30 cellular contexts compared by ENCODE assay signal in the genomic region with DNA sequence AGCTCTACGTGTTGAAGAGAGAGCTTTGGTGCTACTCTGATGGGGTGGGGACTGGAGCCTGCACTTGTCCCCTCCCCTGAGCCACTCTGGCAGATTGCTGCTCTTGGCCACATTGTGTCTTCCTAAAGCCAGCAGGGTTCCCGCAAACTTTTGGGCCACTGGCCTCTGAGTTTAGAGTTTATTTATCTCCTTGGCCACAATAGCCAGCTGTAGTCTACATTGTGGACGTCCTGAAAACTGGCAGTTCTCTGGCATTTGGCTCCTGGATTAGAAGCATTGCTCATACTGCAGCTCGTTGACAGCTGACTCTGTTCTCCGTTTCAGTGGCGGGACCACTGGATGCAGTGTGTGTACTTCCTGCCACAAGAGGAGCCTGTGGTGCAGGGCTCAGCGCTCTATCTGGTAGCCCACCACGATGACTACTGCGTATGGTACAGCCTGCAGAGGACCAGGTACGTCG. TPM values are rescaled to one million over a fixed set of nuclear protein-coding genes. Genes with fewer than 3 reads are reported as not detected.
DNase-seq lines count a peak whose midpoint lies in the region; ATAC-seq, FAIRE-seq and TF ChIP-seq lines count a peak whose summit lies in the region.
"Had no signal": no experiment of that assay in that cellular context is flagged by ENCODE, and none has a peak within 500 bp of the region (broad histone marks: within the 10 kb centered on the region; RNA-seq: fewer than 3 reads in every experiment).

No MANE protein-coding gene starts in this region.

- TF ChIP-seq CTCF in DND-41 (IDR thresholded peaks at IDR 0.05; ENCODE audit: borderline replicate concordance, extremely low read depth, low read length, poor library complexity, severe bottlenecking) = peak; percentile 45
- TF ChIP-seq CTCF in heart right ventricle (IDR thresholded peaks at IDR 0.05) = no peak

- H3K27ac ChIP-seq in DND-41 (ENCODE audit: low read length) = peak overlapping the region; percentile 89
- peak overlapping the region in 8 of 10 donors; percentile 10 to 75 (median 47) for H3K27ac ChIP-seq in heart right ventricle
- H3K27ac ChIP-seq in trophoblast cell (ENCODE audit: low read depth, low read length) = no peak overlapping the region
- H3K27ac ChIP-seq in GM23248 = no peak overlapping the region
- H3K27ac ChIP-seq: adrenal gland, cardiac muscle cell, HL-60, parathyroid adenoma, SJCRH30, skin epidermis had no signal

- no peak overlapping the region for H4K8ac ChIP-seq in trophoblast cell (ENCODE audit: low read depth, low read length)

- H2BK12ac ChIP-seq in trophoblast cell (ENCODE audit: low read length) = peak overlapping the region; percentile 32

- H4K20me1 ChIP-seq in DND-41 (ENCODE audit: insufficient read depth, low read length) = 0 out of 2 replicates have a peak, but pooled peaks cover 3% of the 10 kb centered on the region
- H4K20me1 ChIP-seq in GM23248 (ENCODE audit: insufficient read depth) = no peaks in the 10 kb centered on the region

- no peak overlapping the region for H2BK120ac ChIP-seq in trophoblast cell (ENCODE audit: insufficient read depth, low read length, poor library complexity)

- no peak for FAIRE-seq in HTR-8/SVneo (lab: Jason Lieb, UNC)
- FAIRE-seq: endothelial cell of umbilical vein had no signal

- in situ Hi-C loops in GM23248 (cut with MboI) = no loop called here

- peaks cover 3% of the 10 kb centered on the region for H3K79me1 ChIP-seq in trophoblast cell (ENCODE audit: low read length)

- DNase-seq in DND-41 = peak; percentile 89
- peak; percentile 79 for DNase-seq in activated CD8-positive, alpha-beta T cell treated with anti-CD3 and anti-CD28 coated beads, Interleukin-2, amount 10 ng/mL, durations not matched to agents 7 days and 5 days
- peak in 1 of 2 donors; percentile 58 for DNase-seq in heart right ventricle
- DNase-seq in trophoblast cell = no peak
- DNase-seq in OCI-M1 (lab: John Stamatoyannopoulos, UW) = no peak
- DNase-seq in GM23248 = no peak
- no peak for DNase-seq in SIG-M5 treated with dmso at 0.1 percent for 504 hours (lab: John Stamatoyannopoulos, UW; ENCODE audit: unreplicated experiment)
- DNase-seq in HTR-8/SVneo (ENCODE audit: insufficient read length, low spot score) = no peak
- DNase-seq: activated CD4-positive, alpha-beta memory T cell treated with anti-CD3 and anti-CD28 coated beads, Interleukin-2, amount 10 ng/mL, durations not matched to agents 7 days and 5 days; adrenal gland; CD4-positive, alpha-beta memory T cell; dermis blood vessel endothelial cell; DMS153; foreskin fibroblast; GDM1; NCI-H187; NCI-H226; NCI-H774; nephron progenitor cell; SJCRH30; stimulated activated CD4-positive, alpha-beta T cell treated with anti-CD3 and anti-CD28 coated beads, Interleukin-2, amount 100 ng/mL, for 24 hours had no signal

- peaks cover 79% of the 10 kb centered on the region for H3K4me1 ChIP-seq in DND-41 (ENCODE audit: insufficient read depth, low read length)
- H3K4me1 ChIP-seq in heart right ventricle = peaks cover 0 to 41% (median 5%) of the 10 kb centered on the region in 9 donors
- H3K4me1 ChIP-seq in trophoblast cell (ENCODE audit: control insufficient read depth in 1 of 2, insufficient read depth in 2 of 2, low read length in 2 of 2) = peaks cover 11 to 28% of the 10 kb centered on the region in 2 experiments
- no peaks in the 10 kb centered on the region for H3K4me1 ChIP-seq in GM23248 (ENCODE audit: insufficient read depth)
- H3K4me1 ChIP-seq: parathyroid adenoma, SJCRH30 had no signal

- H3K23ac ChIP-seq in trophoblast cell (ENCODE audit: low read length) = no peak overlapping the region

- no peaks in the 10 kb centered on the region for H3K9me3 ChIP-seq in DND-41 (ENCODE audit: insufficient read depth, low read length, severe bottlenecking)
- no peaks in the 10 kb centered on the region for H3K9me3 ChIP-seq in heart right ventricle
- peaks cover 6% of the 10 kb centered on the region for H3K9me3 ChIP-seq in trophoblast cell (ENCODE audit: insufficient read depth, low read depth, low read length)
- H3K9me3 ChIP-seq in GM23248 (ENCODE audit: low read depth) = no peaks in the 10 kb centered on the region
- H3K9me3 ChIP-seq: adrenal gland, SJCRH30 had no signal

- H3K4me3 Mint-ChIP-seq in activated CD8-positive, alpha-beta T cell treated with anti-CD3 and anti-CD28 coated beads, Interleukin-2, amount 10 ng/mL, durations not matched to agents 7 days and 5 days = peak overlapping the region; percentile 42
- H3K4me3 Mint-ChIP-seq: activated CD4-positive, alpha-beta memory T cell treated with anti-CD3 and anti-CD28 coated beads, Interleukin-2, amount 10 ng/mL, durations not matched to agents 7 days and 5 days; CD4-positive, alpha-beta memory T cell; nephron progenitor cell; stimulated activated naive CD8-positive, alpha-beta T cell treated with anti-CD3 and anti-CD28 coated beads, Interleukin-15, Interleukin-2, amounts not matched to agents 100 ng/mL and 50 ng/mL, for 24 hours; type B pancreatic cell had no signal

- peaks cover 77% of the 10 kb centered on the region for H3K36me3 Mint-ChIP-seq in activated CD8-positive, alpha-beta T cell treated with anti-CD3 and anti-CD28 coated beads, Interleukin-2, amount 10 ng/mL, durations not matched to agents 7 days and 5 days (ENCODE audit: low read depth)

- H3K27me3 Mint-ChIP-seq in activated CD8-positive, alpha-beta T cell treated with anti-CD3 and anti-CD28 coated beads, Interleukin-2, amount 10 ng/mL, durations not matched to agents 7 days and 5 days (ENCODE audit: low read depth) = no peaks in the 10 kb centered on the region
- H3K27me3 Mint-ChIP-seq: activated CD4-positive, alpha-beta memory T cell treated with anti-CD3 and anti-CD28 coated beads, Interleukin-2, amount 10 ng/mL, durations not matched to agents 7 days and 5 days; CD4-positive, alpha-beta memory T cell; stimulated activated naive CD8-positive, alpha-beta T cell treated with anti-CD3 and anti-CD28 coated beads, Interleukin-15, Interleukin-2, amounts not matched to agents 100 ng/mL and 50 ng/mL, for 24 hours; type B pancreatic cell had no signal

- H3K9me3 Mint-ChIP-seq in activated CD8-positive, alpha-beta T cell treated with anti-CD3 and anti-CD28 coated beads, Interleukin-2, amount 10 ng/mL, durations not matched to agents 7 days and 5 days (ENCODE audit: insufficient read depth) = no peaks in the 10 kb centered on the region
- H3K9me3 Mint-ChIP-seq: activated CD4-positive, alpha-beta memory T cell treated with anti-CD3 and anti-CD28 coated beads, Interleukin-2, amount 10 ng/mL, durations not matched to agents 7 days and 5 days; activated T-helper 2 cell treated with anti-CD3 and anti-CD28 coated beads, Interferon-gamma antibody, Interleukin-2, Interleukin-4, amounts not matched to agents 10 μg/mL and 5 μg/mL and 100 μg/mL, durations not matched to agents 14 hours and 24 hours and 36 hours; CD4-positive, alpha-beta memory T cell; nephron progenitor cell; stimulated activated naive CD8-positive, alpha-beta T cell treated with anti-CD3 and anti-CD28 coated beads, Interleukin-15, Interleukin-2, amounts not matched to agents 100 ng/mL and 50 ng/mL, for 24 hours; type B pancreatic cell had no signal

- H3K14ac ChIP-seq in trophoblast cell (ENCODE audit: low read length) = no peak overlapping the region

- H3K4me2 ChIP-seq in DND-41 (ENCODE audit: insufficient read depth, low read length) = peak overlapping the region; percentile 60
- no peak overlapping the region for H3K4me2 ChIP-seq in trophoblast cell (ENCODE audit: low read length)
- H3K4me2 ChIP-seq in GM23248 (ENCODE audit: unreplicated experiment) = no peak overlapping the region

- intact Hi-C loops in heart right ventricle (cut with DNase I) = no loop called here

- no peak overlapping the region for H4K91ac ChIP-seq in trophoblast cell (ENCODE audit: low read depth, low read length)

- POLR2A ChIA-PET in activated CD8-positive, alpha-beta T cell treated with anti-CD3 and anti-CD28 coated beads, Interleukin-2, amount 10 ng/mL, durations not matched to agents 7 days and 5 days (lab: Charles Lee) = no interaction called here

- H3K27me3 ChIP-seq in DND-41 (ENCODE audit: insufficient read depth, low read length, poor library complexity) (no peaks in the 10 kb centered on the region), heart right ventricle (no peaks in the 10 kb centered on the region), trophoblast cell (ENCODE audit: insufficient read depth, low read length) (no peaks in the 10 kb centered on the region), GM23248 (replicated peaks; ENCODE audit: insufficient read depth) (no peaks in the 10 kb centered on the region)
- H3K27me3 ChIP-seq: adrenal gland, cardiac muscle cell, SJCRH30 had no signal

- no peak overlapping the region for H2BK5ac ChIP-seq in trophoblast cell (ENCODE audit: low read depth, low read length, poor library complexity)

- H3K9me2 ChIP-seq in GM23248 (ENCODE audit: insufficient read depth) = no peaks in the 10 kb centered on the region

- no peak overlapping the region for H2AFZ ChIP-seq in DND-41 (ENCODE audit: low read depth, low read length)
- H2AFZ ChIP-seq in trophoblast cell (ENCODE audit: insufficient read depth, low read length, poor library complexity) = no peak overlapping the region
- no peak overlapping the region for H2AFZ ChIP-seq in GM23248
- H2AFZ ChIP-seq: parathyroid adenoma had no signal

- H2AK5ac ChIP-seq in trophoblast cell (ENCODE audit: low read length) = no peak overlapping the region

- peak overlapping the region; percentile 55 for H3K9ac ChIP-seq in DND-41 (ENCODE audit: low read depth, low read length)
- H3K9ac ChIP-seq in trophoblast cell (ENCODE audit: low read length) = no peak overlapping the region
- no peak overlapping the region for H3K9ac ChIP-seq in GM23248
- H3K9ac ChIP-seq: parathyroid adenoma had no signal

- H3K4ac ChIP-seq in trophoblast cell (ENCODE audit: low read depth, low read length) = no peak overlapping the region

- WGBS in heart right ventricle, 2 donors = 61 to 63% methylated on average over 11 of the region's 11 CpGs
- no CpG with 5 or more reads among the region's 11 CpGs for WGBS in trophoblast cell (ENCODE audit: extremely low coverage, insufficient coverage, insufficient read length)
- 77 to 81% methylated on average over 11 of the region's 11 CpGs for WGBS in GM23248 (ENCODE audit: low coverage in 1 of 2, low lambda C conversion rate in 2 of 2, missing lambda C conversion rate in 2 of 2), 2 experiments

- H3K18ac ChIP-seq in trophoblast cell (ENCODE audit: low read length) = no peak overlapping the region

- H3K4me1 Mint-ChIP-seq in activated CD8-positive, alpha-beta T cell treated with anti-CD3 and anti-CD28 coated beads, Interleukin-2, amount 10 ng/mL, durations not matched to agents 7 days and 5 days (ENCODE audit: low read depth) = peaks cover 40% of the 10 kb centered on the region
- H3K4me1 Mint-ChIP-seq: activated CD4-positive, alpha-beta memory T cell treated with anti-CD3 and anti-CD28 coated beads, Interleukin-2, amount 10 ng/mL, durations not matched to agents 7 days and 5 days had no signal

- H3F3A ChIP-seq in GM23248 (ENCODE audit: insufficient read depth) = no peaks in the 10 kb centered on the region

- peaks cover 84% of the 10 kb centered on the region for H3K36me3 ChIP-seq in DND-41 (ENCODE audit: insufficient read depth, low read length)
- H3K36me3 ChIP-seq in heart right ventricle = peaks cover 0 to 96% (median 55%) of the 10 kb centered on the region in 9 donors
- peaks cover 33 to 40% of the 10 kb centered on the region in 2 experiments for H3K36me3 ChIP-seq in trophoblast cell (ENCODE audit: control insufficient read depth in 1 of 2, insufficient read depth in 2 of 2, low read length in 2 of 2)
- peaks cover 3% of the 10 kb centered on the region; the same call in 1 of the 2 replicates for H3K36me3 ChIP-seq in GM23248 (ENCODE audit: low read depth)
- H3K36me3 ChIP-seq: SJCRH30 had no signal

- peak; percentile 93 for ATAC-seq in DND-41 (ENCODE audit: insufficient read depth, low read depth)
- peak; percentile 90 for ATAC-seq in activated CD8-positive, alpha-beta T cell treated with anti-CD3 and anti-CD28 coated beads, Interleukin-2, amount 10 ng/mL, durations not matched to agents 7 days and 5 days
- peak; percentile 61 to 91 (median 78) for ATAC-seq in heart right ventricle
- ATAC-seq: K562 had no signal

- no peak overlapping the region for H4K12ac ChIP-seq in trophoblast cell (ENCODE audit: low read depth, low read length)

- peak overlapping the region; percentile 39 for H3K27ac Mint-ChIP-seq in activated CD8-positive, alpha-beta T cell treated with anti-CD3 and anti-CD28 coated beads, Interleukin-2, amount 10 ng/mL, durations not matched to agents 7 days and 5 days
- H3K27ac Mint-ChIP-seq: activated CD4-positive, alpha-beta memory T cell treated with anti-CD3 and anti-CD28 coated beads, Interleukin-2, amount 10 ng/mL, durations not matched to agents 7 days and 5 days; activated T-helper 2 cell treated with anti-CD3 and anti-CD28 coated beads, Interferon-gamma antibody, Interleukin-2, Interleukin-4, amounts not matched to agents 10 μg/mL and 5 μg/mL and 100 μg/mL, durations not matched to agents 14 hours and 24 hours and 36 hours; nephron progenitor cell; stimulated activated naive CD8-positive, alpha-beta T cell treated with anti-CD3 and anti-CD28 coated beads, Interleukin-15, Interleukin-2, amounts not matched to agents 100 ng/mL and 50 ng/mL, for 24 hours; type B pancreatic cell had no signal

- peaks cover 61% of the 10 kb centered on the region for H3K79me2 ChIP-seq in DND-41 (ENCODE audit: insufficient read depth, low read length)
- peaks cover 2% of the 10 kb centered on the region for H3K79me2 ChIP-seq in trophoblast cell (ENCODE audit: control insufficient read depth, insufficient read depth, low read length, poor library complexity)
- H3K79me2 ChIP-seq in GM23248 (ENCODE audit: insufficient read depth) = no peaks in the 10 kb centered on the region

- H3K4me3 ChIP-seq in DND-41 (ENCODE audit: low read depth in 1 of 2, low read length in 2 of 2) (peak overlapping the region in 1 of 2 experiments; percentile 46; a peak in 2 of 4 replicates), heart right ventricle (no peak overlapping the region), trophoblast cell (ENCODE audit: low read depth, low read length) (no peak overlapping the region), GM23248 (no peak overlapping the region)
- H3K4me3 ChIP-seq: adrenal gland, cardiac muscle cell, K562, SJCRH30, skin epidermis had no signal

- CTCF ChIA-PET in activated CD8-positive, alpha-beta T cell treated with anti-CD3 and anti-CD28 coated beads, Interleukin-2, amount 10 ng/mL, durations not matched to agents 7 days and 5 days (lab: Charles Lee) = interaction anchor here (0.8 to 2.0 kb wide), 6 partner anchors 11 to 100 kb away, joined by 3 to 7 read pairs (median 4); a partner anchor contains a TSS

RNA-seq across cellular contexts. Expression of a gene that starts 34.6 kb away (rescaled TPM):
- 10 to 100 TPM; 70.4 to 73.2 TPM for total RNA-seq in activated CD8-positive, alpha-beta T cell treated with anti-CD3 and anti-CD28 coated beads, Interleukin-2, amount 10 ng/mL, durations not matched to agents 7 days and 5 days
- 10 to 100 TPM; 22.0 to 39.2 (median 30.7) TPM for total RNA-seq in heart right ventricle
- polyA plus RNA-seq in heart right ventricle (10 to 100 TPM; 18.1 to 57.8 TPM), GM23248 (2016; fragmentation: Nextera tagmentation; extraction: Ambion mirVana) (24.1 and 27.2 TPM in 2 replicates)
- polyA plus RNA-seq in trophoblast cell (2013) = 32.7 and 33.3 TPM in 2 replicates
- total RNA-seq in GM23248 (2014; rRNA removed; shearing (Covaris generic)) = 49.6 and 68.0 TPM in 2 replicates

RNA-seq across cellular contexts. Expression of a gene that starts 34.6 kb away (rescaled TPM):
- 10 to 100 TPM; 26.3 to 30.7 TPM for total RNA-seq in activated CD8-positive, alpha-beta T cell treated with anti-CD3 and anti-CD28 coated beads, Interleukin-2, amount 10 ng/mL, durations not matched to agents 7 days and 5 days
- 10 to 100 TPM in 9 of 10 donors, 1 to 10 TPM in 1; 9.9 to 14.4 (median 12.8) TPM for total RNA-seq in heart right ventricle
- polyA plus RNA-seq in heart right ventricle = 1 to 10 TPM; 7.3 to 9.6 TPM
- polyA plus RNA-seq in trophoblast cell (2013) = 8.8 and 9.9 TPM in 2 replicates
- total RNA-seq in GM23248 (2014; rRNA removed; shearing (Covaris generic)) = 8.5 and 11.9 TPM in 2 replicates
- polyA plus RNA-seq in GM23248 (2016; fragmentation: Nextera tagmentation; extraction: Ambion mirVana) = 13.4 and 15.8 TPM in 2 replicates

Comparison
In these comparisons a context has a peak if more than half of its experiments do, and no peak if none do; other contexts are left out.
1. DNase-seq: peak in DND-41 (single experiment) and activated CD8-positive, alpha-beta T cell treated with anti-CD3 and anti-CD28 coated beads, Interleukin-2, amount 10 ng/mL, durations not matched to agents 7 days and 5 days (single experiment); none in trophoblast cell (0 of 2), OCI-M1 (single experiment), GM23248 (single experiment), SIG-M5 treated with dmso at 0.1 percent for 504 hours (single experiment) and HTR-8/SVneo (single experiment).
2. H3K27ac ChIP-seq: peak in DND-41 (single experiment) and heart right ventricle (8 of 10); none in trophoblast cell (single experiment) and GM23248 (single experiment).
3. Peak in every context shown above with its lines, with median percentiles within 50 percentile points of each other: ATAC-seq.